8 cellular contexts compared by ENCODE assay signal in the genomic region with DNA sequence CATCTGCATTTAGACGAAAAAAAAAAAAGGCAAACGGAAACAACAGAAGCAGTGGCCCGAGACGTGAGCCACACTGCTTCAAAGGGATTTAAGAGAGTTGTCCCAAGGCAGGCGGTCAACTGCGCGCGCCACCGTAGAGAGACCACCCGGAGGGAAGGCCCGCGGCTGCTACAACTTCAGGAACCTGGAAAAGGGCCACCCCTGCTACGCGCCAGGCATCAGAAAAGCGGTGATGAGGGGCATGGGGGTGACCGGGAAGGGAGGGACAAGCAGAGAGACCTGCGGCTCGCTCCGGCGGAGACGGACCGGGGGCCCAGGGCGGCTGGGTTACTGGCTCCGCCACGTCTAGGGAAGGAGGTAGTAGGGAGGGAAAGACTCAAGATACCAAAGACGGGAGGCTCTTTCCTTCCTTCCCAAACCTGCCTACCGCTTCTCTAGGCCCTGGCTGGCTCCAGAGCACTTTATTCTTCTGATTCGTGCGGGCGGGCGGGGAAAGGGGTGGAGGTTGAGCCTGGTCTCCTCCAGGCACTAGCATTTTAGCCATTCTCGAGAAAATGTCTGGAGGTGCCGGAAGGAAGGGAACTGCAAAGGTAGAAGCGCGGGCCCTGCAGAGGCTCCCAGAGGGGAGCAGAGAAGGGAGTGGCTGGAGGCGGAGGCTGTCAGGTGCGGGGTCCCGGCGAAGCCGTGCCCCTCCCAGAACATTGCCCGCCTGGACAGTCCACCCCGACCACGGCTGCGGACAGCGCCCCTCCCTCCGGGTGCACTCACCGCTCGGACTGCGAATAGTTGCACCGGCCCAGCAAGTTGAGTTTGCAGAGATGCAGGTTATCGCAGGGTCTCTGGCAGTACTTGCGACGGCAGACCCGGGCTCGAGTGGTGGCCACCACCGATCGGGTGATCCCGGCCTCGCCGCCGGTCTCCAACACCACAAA. TPM values are rescaled to one million over a fixed set of nuclear protein-coding genes. Genes with fewer than 3 reads are reported as not detected.
DNase-seq lines count a peak whose midpoint lies in the region; ATAC-seq and TF ChIP-seq lines count a peak whose summit lies in the region.

No MANE protein-coding gene starts in this region.

- peaks cover 80% of the 10 kb centered on the region for H3K79me2 ChIP-seq in OCI-LY3 (ENCODE audit: low read length)

- peak overlapping the region; percentile 99 for H3K4me3 ChIP-seq in OCI-LY3 (ENCODE audit: low read length)
- H3K4me3 ChIP-seq in left lung = peak overlapping the region; percentile 92 to 94

- TF ChIP-seq CTCF in GM12873 (IDR thresholded peaks at IDR 0.05; ENCODE audit: insufficient read depth, low read depth, low read length, missing control alignments) (peak; percentile 13), OCI-LY3 (IDR thresholded peaks at IDR 0.05; ENCODE audit: low read depth, low read length) (no peak), left lung (IDR thresholded peaks at IDR 0.05) (no peak)

- H4K20me1 ChIP-seq in OCI-LY3 (ENCODE audit: insufficient read depth, low read length) = peaks cover 23% of the 10 kb centered on the region

- H3K36me3 ChIP-seq in OCI-LY3 (replicated peaks; ENCODE audit: low read depth, low read length) (peaks cover 24% of the 10 kb centered on the region), left lung (no peaks in the 10 kb centered on the region)

- intact Hi-C loops in left lung (cut with DNase I) = no loop called here

- H3K4me3 Mint-ChIP-seq in central memory CD8-positive, alpha-beta T cell = peak overlapping the region; percentile 100

- peaks cover 55% of the 10 kb centered on the region for H3K4me1 Mint-ChIP-seq in central memory CD8-positive, alpha-beta T cell

- peak overlapping the region; percentile 83 for H3K4me2 ChIP-seq in OCI-LY3 (ENCODE audit: low read length)

- peaks cover 54% of the 10 kb centered on the region for H3K36me3 Mint-ChIP-seq in central memory CD8-positive, alpha-beta T cell (ENCODE audit: insufficient read depth)

- peak overlapping the region; percentile 96 for H3K27ac Mint-ChIP-seq in central memory CD8-positive, alpha-beta T cell (ENCODE audit: low read depth)

- H2AFZ ChIP-seq in OCI-LY3 (ENCODE audit: low read depth, low read length) = no peak overlapping the region; the same call in 1 of the 2 replicates

- peak overlapping the region; percentile 98 for H3K9ac ChIP-seq in OCI-LY3 (ENCODE audit: low read length)

- no peaks in the 10 kb centered on the region for H3K27me3 Mint-ChIP-seq in central memory CD8-positive, alpha-beta T cell

- H3K27ac ChIP-seq in OCI-LY3 (ENCODE audit: low read length) (peak overlapping the region; percentile 92), left lung (peak overlapping the region; percentile 99), temporal lobe (ENCODE audit: low read depth, low read length) (peak overlapping the region; percentile 39)

- H3K9me3 ChIP-seq in OCI-LY3 (ENCODE audit: insufficient read depth, low read length) (no peaks in the 10 kb centered on the region), left lung (no peaks in the 10 kb centered on the region)

- no peaks in the 10 kb centered on the region for H3K27me3 ChIP-seq in OCI-LY3 (ENCODE audit: low read depth, low read length)
- no peaks in the 10 kb centered on the region for H3K27me3 ChIP-seq in left lung

- DNase-seq in 8988T = peak; percentile 32
- no peak for DNase-seq in central memory CD8-positive, alpha-beta T cell (ENCODE audit: low spot score in 2 of 2)
- peak; percentile 49 to 87 for DNase-seq in left lung
- DNase-seq in T1000 (lab: John Stamatoyannopoulos, UW) = no peak

- ATAC-seq in HG03066 (IDR thresholded peaks at IDR 0.05; ENCODE audit: low read depth, unreplicated experiment) (peak; percentile 8), left lung (peak; percentile 60)
- no peak for ATAC-seq in central memory CD8-positive, alpha-beta T cell (replicated peaks; ENCODE audit: extremely low read depth, poor library complexity, severe bottlenecking)

- H3K9me3 Mint-ChIP-seq in central memory CD8-positive, alpha-beta T cell = peaks cover 6% of the 10 kb centered on the region

- H3K4me1 ChIP-seq in OCI-LY3 (ENCODE audit: low read length) = peaks cover 29% of the 10 kb centered on the region
- peaks cover 9 to 56% of the 10 kb centered on the region in 2 donors for H3K4me1 ChIP-seq in left lung

RNA-seq across cellular contexts. Expression of gene ZC3HAV1, which starts 1.0 kb away (rescaled TPM):
- total RNA-seq in left lung (10 to 100 TPM; 35.5 to 45.5 TPM), temporal lobe (3.7 TPM)

Comparison
In these comparisons a context has a peak if more than half of its experiments do, and no peak if none do; other contexts are left out.
1. DNase-seq: peak in 8988T (single experiment) and left lung (2 of 2); none in central memory CD8-positive, alpha-beta T cell (0 of 2) and T1000 (single experiment).
2. H3K27ac ChIP-seq: peak in every context shown above with its lines; median percentile 99 in left lung; 92 in OCI-LY3; 39 in temporal lobe.